ENCODE assay signal across 17 cellular contexts in the genomic region with DNA sequence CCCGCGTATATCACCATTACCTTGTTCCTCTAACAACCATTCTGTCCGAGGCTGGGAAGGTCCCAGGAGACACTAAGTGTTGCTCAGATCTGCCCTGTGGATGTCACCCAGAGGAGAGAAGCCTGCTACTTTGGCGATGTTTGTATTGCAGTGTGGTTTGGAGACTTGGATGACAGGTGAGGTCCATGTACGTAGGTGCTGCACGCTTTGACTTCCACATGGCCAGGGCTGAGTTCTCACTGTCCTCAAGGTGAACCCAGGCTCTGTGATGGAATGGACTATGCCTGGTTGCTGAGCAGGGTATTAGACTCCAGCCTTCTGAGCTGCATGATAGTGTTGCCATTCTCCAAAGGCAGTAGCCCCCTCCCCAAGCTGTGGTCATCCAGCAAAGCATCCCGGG.
DNase-seq lines count a peak whose midpoint lies in the region; ATAC-seq, FAIRE-seq and TF ChIP-seq lines count a peak whose summit lies in the region.
"Had no signal": no experiment of that assay in that cellular context is flagged by ENCODE, and none has a peak within 500 bp of the region (broad histone marks: within the 10 kb centered on the region; RNA-seq: fewer than 3 reads in every experiment).

No MANE protein-coding gene starts in this region.

- no peak overlapping the region for H4K91ac ChIP-seq in H1 (replicated peaks; ENCODE audit: insufficient read length, low read length)

- no peak overlapping the region for H3K56ac ChIP-seq in H1 (replicated peaks; ENCODE audit: insufficient read length, low read depth, low read length)

- peak overlapping the region; percentile 8 to 61; a peak in 3 of 6 replicates for H3K27ac ChIP-seq in A549
- 0 out of 2 replicates have a peak overlapping the region, but pooled peaks have one; percentile 12 for H3K27ac ChIP-seq in BLaER1
- H3K27ac ChIP-seq in H1 (ENCODE audit: low read depth, low read length) = no peak overlapping the region
- H3K27ac ChIP-seq in upper lobe of left lung = no peak overlapping the region
- H3K27ac ChIP-seq: GM23248, Peyer's patch had no signal

- H3K9ac ChIP-seq in BLaER1 (no peak overlapping the region), H1 (replicated peaks in 1 of 4; ENCODE audit: extremely low read depth in 1 of 4, low read depth in 3 of 4, low read length in 3 of 4) (no peak overlapping the region)
- H3K9ac ChIP-seq: GM23248 had no signal

- TF ChIP-seq EP300 in A549 (IDR thresholded peaks at IDR 0.05) (no peak), H1 (IDR thresholded peaks at IDR 0.05; ENCODE audit: borderline replicate concordance in 1 of 2, low read depth in 2 of 2, low read length in 2 of 2) (no peak), upper lobe of left lung (IDR thresholded peaks at IDR 0.05) (no peak)

- WGBS in A549 (ENCODE audit: missing lambda C conversion rate) = 89% methylated on average over 7 of the region's 7 CpGs
- WGBS in H1 (ENCODE audit: extremely low coverage in 1 of 2, insufficient coverage in 1 of 2, insufficient read length in 1 of 2, insufficient replicate concordance in 2 of 2, low coverage in 1 of 2, low lambda C conversion rate in 2 of 2, missing lambda C conversion rate in 1 of 2), 2 experiments = 85% methylated on average over 7 of the region's 7 CpGs; no CpG with 5 or more reads in 1 of the 2 experiments
- WGBS in upper lobe of left lung, 2 donors = 95 to 98% methylated on average over 4 to 7 of the region's 7 CpGs

- H4K5ac ChIP-seq in H1 (ENCODE audit: insufficient read length, low read depth, low read length) = no peak overlapping the region

- H4K20me1 ChIP-seq in BLaER1 (no peaks in the 10 kb centered on the region), H1 (replicated peaks in 1 of 2; ENCODE audit: control insufficient read depth in 1 of 2, insufficient read depth in 2 of 2, low read length in 2 of 2) (no peaks in the 10 kb centered on the region)

- no peaks in the 10 kb centered on the region for H3K23me2 ChIP-seq in H1 (ENCODE audit: low read depth, low read length)

- no peak overlapping the region for H2AFZ ChIP-seq in H1 (ENCODE audit: low read length)
- H2AFZ ChIP-seq: GM23248 had no signal

- H3K4me2 ChIP-seq in A549 = no peak overlapping the region
- no peak overlapping the region for H3K4me2 ChIP-seq in BLaER1
- H3K4me2 ChIP-seq in H1 (ENCODE audit: insufficient read depth in 1 of 2, low read depth in 2 of 2, low read length in 2 of 2) = no peak overlapping the region

- TF ChIP-seq POLR2A in A549 (IDR thresholded peaks at IDR 0.05; ENCODE audit: low read length) (no peak), H1 (IDR thresholded peaks at IDR 0.05; ENCODE audit: control extremely low read depth in 1 of 2, low read depth in 2 of 2, low read length in 2 of 2) (no peak), upper lobe of left lung (IDR thresholded peaks at IDR 0.05) (no peak)

- DNase-seq in A549 (ENCODE audit: low read depth in 1 of 2, low spot score in 1 of 2) (no peak), NCI-H69 (lab: John Stamatoyannopoulos, UW) (peak; percentile 51), H1 (ENCODE audit: low read depth in 1 of 2, low spot score in 2 of 2) (no peak), NCI-H774 (lab: John Stamatoyannopoulos, UW) (no peak), NCI-H146 (lab: John Stamatoyannopoulos, UW) (no peak), HTR-8/SVneo (ENCODE audit: insufficient read length, low spot score) (no peak), upper lobe of left lung (no peak)
- DNase-seq: AML-193, COR-L47, GF-D8, GM23248, NCI-H1105 treated with DMSO at 0.1 percent for 48 hours, NCI-H510A treated with DMSO at 0.1 percent for 48 hours, Peyer's patch had no signal

- H3K9me3 ChIP-seq in A549 = 0 out of 3 replicates have a peak, but pooled peaks cover 2% of the 10 kb centered on the region
- H3K9me3 ChIP-seq in BLaER1 = 0 out of 2 replicates have a peak, but pooled peaks cover 1% of the 10 kb centered on the region
- H3K9me3 ChIP-seq in H1 (ENCODE audit: insufficient read depth in 2 of 2, low read depth in 1 of 2, low read length in 1 of 2) = peaks cover 0 to under 1% of the 10 kb centered on the region in 2 experiments; a peak in 1 of 4 replicates
- no peaks in the 10 kb centered on the region for H3K9me3 ChIP-seq in upper lobe of left lung
- H3K9me3 ChIP-seq: Peyer's patch had no signal

- H3K4me1 ChIP-seq in A549 (peaks cover 28% of the 10 kb centered on the region), BLaER1 (peaks cover 78% of the 10 kb centered on the region), H1 (replicated peaks in 1 of 4; ENCODE audit: control insufficient read depth in 3 of 4, insufficient read depth in 4 of 4, low read length in 3 of 4) (no peaks in the 10 kb centered on the region; a peak in 1 of 7 replicates), upper lobe of left lung (peaks cover 12 to 37% (median 17%) of the 10 kb centered on the region in 4 donors)

- no peak overlapping the region for H3K14ac ChIP-seq in H1 (ENCODE audit: insufficient read length)

- no peaks in the 10 kb centered on the region for H3K79me2 ChIP-seq in H1 (ENCODE audit: control insufficient read depth in 1 of 2, insufficient read depth in 2 of 2, low read length in 2 of 2)

- no peaks in the 10 kb centered on the region for H3K36me3 ChIP-seq in BLaER1
- H3K36me3 ChIP-seq in H1 (ENCODE audit: control insufficient read depth in 2 of 4, insufficient read depth in 4 of 4, low read length in 3 of 4) = no peaks in the 10 kb centered on the region
- no peaks in the 10 kb centered on the region for H3K36me3 ChIP-seq in upper lobe of left lung
- H3K36me3 ChIP-seq: Peyer's patch had no signal

- no peaks in the 10 kb centered on the region for H3K79me1 ChIP-seq in H1 (ENCODE audit: low read depth, low read length)

- H2BK120ac ChIP-seq in H1 (replicated peaks; ENCODE audit: low read depth, low read length) = no peak overlapping the region

- H2BK5ac ChIP-seq in H1 (ENCODE audit: low read depth, low read length) = no peak overlapping the region

- H2BK20ac ChIP-seq in H1 (ENCODE audit: low read length) = no peak overlapping the region

- CTCF ChIA-PET in A549 (lab: Yijun Ruan, JAX) = interaction anchor here (1.2 to 1.5 kb wide), 2 partner anchors 21 to 259 kb away, joined by 3 read pairs; no protein-coding TSS in a partner anchor
- CTCF ChIA-PET in H1 (lab: Charles Lee; ENCODE audit: partially characterized antibody) = interaction anchor here (0.6 kb wide), 1 partner anchor 184 kb away, joined by 3 read pairs; no protein-coding TSS in a partner anchor

- H3K4me3 ChIP-seq in A549 = no peak overlapping the region
- H3K4me3 ChIP-seq in BLaER1 = no peak overlapping the region
- H3K4me3 ChIP-seq in H1 (ENCODE audit: extremely low read depth in 1 of 4, insufficient read depth in 2 of 4, low read depth in 3 of 4, low read length in 4 of 4) = no peak overlapping the region
- H3K4me3 ChIP-seq in upper lobe of left lung = no peak overlapping the region
- H3K4me3 ChIP-seq: GM23248, Peyer's patch had no signal

- H2BK15ac ChIP-seq in H1 (ENCODE audit: low read length) = 0 out of 2 replicates have a peak overlapping the region, but pooled peaks have one; percentile 36

- FAIRE-seq in A549 (lab: Jason Lieb, UNC) = no peak
- no peak for FAIRE-seq in H1 (lab: Jason Lieb, UNC)
- FAIRE-seq in HTR-8/SVneo (lab: Jason Lieb, UNC) = no peak
- FAIRE-seq: GM19239 had no signal

- H2BK12ac ChIP-seq in H1 (ENCODE audit: low read depth, low read length) = no peak overlapping the region; the same call in 1 of the 2 replicates

- TF ChIP-seq RAD21 in A549 (conservative IDR thresholded peaks at IDR 0.05 in 1 of 2, IDR thresholded peaks at IDR 0.05 in 1 of 2) = no peak
- TF ChIP-seq RAD21 in H1 (IDR thresholded peaks at IDR 0.05 in 1 of 2, conservative IDR thresholded peaks at IDR 0.05 in 1 of 2; ENCODE audit: low read depth in 2 of 2, low read length in 2 of 2) = no peak

- ATAC-seq in A549 (no peak), upper lobe of left lung (ENCODE audit: low FRiP score in 2 of 2) (no peak)
- ATAC-seq: HCT116 had no signal

- no peak for TF ChIP-seq CTCF in A549 (IDR thresholded peaks at IDR 0.05)
- TF ChIP-seq CTCF in H1 (IDR thresholded peaks at IDR 0.05; ENCODE audit: control extremely low read depth in 1 of 3, insufficient read depth in 1 of 3, low read depth in 1 of 3, low read length in 3 of 3) = no peak
- no peak for TF ChIP-seq CTCF in upper lobe of left lung (IDR thresholded peaks at IDR 0.05)

- no peak overlapping the region for H2AK5ac ChIP-seq in H1 (ENCODE audit: low read depth, low read length)

- H3K23ac ChIP-seq in H1 (ENCODE audit: insufficient read length) = no peak overlapping the region

- H3K4ac ChIP-seq in H1 (replicated peaks; ENCODE audit: insufficient read length, low read depth, low read length) = no peak overlapping the region

- POLR2A ChIA-PET in A549 (lab: Yijun Ruan, JAX) = no interaction called here
- POLR2A ChIA-PET in H1 (lab: Charles Lee; ENCODE audit: partially characterized antibody) = no interaction called here

- H4K8ac ChIP-seq in H1 (ENCODE audit: extremely low read depth, insufficient read depth, low read length) = no peak overlapping the region

- no peaks in the 10 kb centered on the region for H3K27me3 ChIP-seq in BLaER1
- no peaks in the 10 kb centered on the region for H3K27me3 ChIP-seq in H1 (replicated peaks in 1 of 4; ENCODE audit: control insufficient read depth in 3 of 4, extremely low read depth in 1 of 4, insufficient read depth in 3 of 4, low read length in 3 of 4)
- no peaks in the 10 kb centered on the region for H3K27me3 ChIP-seq in upper lobe of left lung
- H3K27me3 ChIP-seq: Peyer's patch had no signal

- no peak overlapping the region for H3K18ac ChIP-seq in H1 (ENCODE audit: extremely low read depth, low read length)

TF ChIP-seq in A549, 52 proteins besides CTCF, POLR2A, EP300 and RAD21 (continues in another document):
- TF ChIP-seq, protein P1, sequence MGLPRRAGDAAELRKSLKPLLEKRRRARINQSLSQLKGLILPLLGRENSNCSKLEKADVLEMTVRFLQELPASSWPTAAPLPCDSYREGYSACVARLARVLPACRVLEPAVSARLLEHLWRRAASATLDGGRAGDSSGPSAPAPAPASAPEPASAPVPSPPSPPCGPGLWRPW (IDR thresholded peaks at IDR 0.05) = no peak

TF ChIP-seq in H1, 55 proteins besides CTCF, POLR2A, EP300 and RAD21 (continues in another document):
- TF ChIP-seq CTBP2 (IDR thresholded peaks at IDR 0.05; ENCODE audit: borderline replicate concordance, insufficient read depth, insufficient read length, low read length) (no peak), CHD2 (IDR thresholded peaks at IDR 0.05; ENCODE audit: low read length) (no peak), RBBP5 (IDR thresholded peaks at IDR 0.05; ENCODE audit: borderline replicate concordance, low read depth, low read length) (no peak)

Comparison
In these comparisons a context has a peak if more than half of its experiments do, and no peak if none do; other contexts are left out.
1. H3K27ac ChIP-seq: peak in A549 (2 of 2) and BLaER1 (single experiment); none in H1 (single experiment) and upper lobe of left lung (0 of 4).